In the genomic region with DNA sequence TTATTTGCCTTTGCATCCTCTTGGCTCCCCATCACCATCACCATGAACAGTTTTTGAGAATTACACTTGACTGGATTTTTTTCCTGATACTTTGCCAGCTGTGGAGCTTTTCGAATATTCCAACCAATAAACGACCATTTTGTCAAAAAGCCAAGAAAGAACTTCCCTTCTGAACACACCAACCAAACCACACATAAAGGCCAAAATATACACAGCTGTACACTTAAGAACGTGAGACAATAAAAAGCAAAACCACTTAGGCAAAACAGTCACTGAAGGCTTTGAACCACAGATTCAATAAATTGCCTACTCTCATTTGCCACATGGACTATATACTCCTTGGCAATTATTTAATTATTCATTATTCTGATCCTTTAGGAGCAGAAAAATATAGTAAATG, we compare ENCODE assay signal across 8 cellular contexts. TPM values are rescaled to one million over a fixed set of nuclear protein-coding genes. Genes with fewer than 3 reads are reported as not detected.
DNase-seq lines count a peak whose midpoint lies in the region; ATAC-seq lines count a peak whose summit lies in the region.

No MANE protein-coding gene starts in this region.

- no peak for DNase-seq in activated CD8-positive, alpha-beta memory T cell treated with anti-CD3 and anti-CD28 coated beads, Interleukin-2, amount 10 ng/mL, durations not matched to agents 7 days and 5 days
- DNase-seq in activated CD8-positive, alpha-beta memory T cell treated with anti-CD3 and anti-CD28 coated beads, Interleukin-2, amount 50 U/mL, for 4 hours = no peak
- DNase-seq in NCI-H2107 (lab: John Stamatoyannopoulos, UW) = peak; percentile 28
- DNase-seq in activated naive CD8-positive, alpha-beta T cell treated with anti-CD3 and anti-CD28 coated beads for 36 hours = no peak
- DNase-seq in NCI-H146 (lab: John Stamatoyannopoulos, UW) = no peak
- no peak for DNase-seq in OCI-M2 (lab: John Stamatoyannopoulos, UW; ENCODE audit: unreplicated experiment)
- no peak for DNase-seq in AG08395 (ENCODE audit: low spot score)

- H3K9me3 Mint-ChIP-seq in activated CD8-positive, alpha-beta memory T cell treated with anti-CD3 and anti-CD28 coated beads, Interleukin-2, amount 10 ng/mL, durations not matched to agents 7 days and 5 days (ENCODE audit: low read depth) = no peaks in the 10 kb centered on the region
- no peaks in the 10 kb centered on the region for H3K9me3 Mint-ChIP-seq in activated naive CD8-positive, alpha-beta T cell treated with anti-CD3 and anti-CD28 coated beads for 36 hours
- H3K9me3 Mint-ChIP-seq in stimulated activated memory B cell treated with anti-CD40 and anti-IgM and Interleukin-4, amounts not matched to agents 10 μg/mL and 1 μg/mL and 100 μg/mL, for 72 hours = no peaks in the 10 kb centered on the region

- H3K27me3 Mint-ChIP-seq in activated CD8-positive, alpha-beta memory T cell treated with anti-CD3 and anti-CD28 coated beads, Interleukin-2, amount 10 ng/mL, durations not matched to agents 7 days and 5 days = no peaks in the 10 kb centered on the region
- H3K27me3 Mint-ChIP-seq in activated naive CD8-positive, alpha-beta T cell treated with anti-CD3 and anti-CD28 coated beads for 36 hours = no peaks in the 10 kb centered on the region
- no peaks in the 10 kb centered on the region for H3K27me3 Mint-ChIP-seq in stimulated activated memory B cell treated with anti-CD40 and anti-IgM and Interleukin-4, amounts not matched to agents 10 μg/mL and 1 μg/mL and 100 μg/mL, for 72 hours

- H3K4me3 Mint-ChIP-seq in activated CD8-positive, alpha-beta memory T cell treated with anti-CD3 and anti-CD28 coated beads, Interleukin-2, amount 10 ng/mL, durations not matched to agents 7 days and 5 days = peak overlapping the region; percentile 88
- H3K4me3 Mint-ChIP-seq in activated naive CD8-positive, alpha-beta T cell treated with anti-CD3 and anti-CD28 coated beads for 36 hours = peak overlapping the region; percentile 88
- H3K4me3 Mint-ChIP-seq in stimulated activated memory B cell treated with anti-CD40 and anti-IgM and Interleukin-4, amounts not matched to agents 10 μg/mL and 1 μg/mL and 100 μg/mL, for 72 hours = peak overlapping the region; percentile 41

- peak overlapping the region; percentile 94 for H3K27ac Mint-ChIP-seq in activated CD8-positive, alpha-beta memory T cell treated with anti-CD3 and anti-CD28 coated beads, Interleukin-2, amount 10 ng/mL, durations not matched to agents 7 days and 5 days
- peak overlapping the region; percentile 22 for H3K27ac Mint-ChIP-seq in activated naive CD8-positive, alpha-beta T cell treated with anti-CD3 and anti-CD28 coated beads for 36 hours
- peak overlapping the region; percentile 72 for H3K27ac Mint-ChIP-seq in stimulated activated memory B cell treated with anti-CD40 and anti-IgM and Interleukin-4, amounts not matched to agents 10 μg/mL and 1 μg/mL and 100 μg/mL, for 72 hours

- ATAC-seq in activated CD8-positive, alpha-beta memory T cell treated with anti-CD3 and anti-CD28 coated beads, Interleukin-2, amount 10 ng/mL, durations not matched to agents 7 days and 5 days = no peak
- no peak for ATAC-seq in stimulated activated memory B cell treated with anti-CD40 and anti-IgM and Interleukin-4, amounts not matched to agents 10 μg/mL and 1 μg/mL and 100 μg/mL, for 72 hours

- CTCF ChIA-PET in activated CD8-positive, alpha-beta memory T cell treated with anti-CD3 and anti-CD28 coated beads, Interleukin-2, amount 10 ng/mL, durations not matched to agents 7 days and 5 days (lab: Charles Lee) = interaction anchor here (0.8 to 4.0 kb wide), 9 partner anchors 13 to 186 kb away, joined by 3 to 57 read pairs (median 18); a partner anchor contains a TSS

- peaks cover 44% of the 10 kb centered on the region for H3K4me1 Mint-ChIP-seq in activated CD8-positive, alpha-beta memory T cell treated with anti-CD3 and anti-CD28 coated beads, Interleukin-2, amount 10 ng/mL, durations not matched to agents 7 days and 5 days
- H3K4me1 Mint-ChIP-seq in activated naive CD8-positive, alpha-beta T cell treated with anti-CD3 and anti-CD28 coated beads for 36 hours = peaks cover 35% of the 10 kb centered on the region
- peaks cover 24% of the 10 kb centered on the region for H3K4me1 Mint-ChIP-seq in stimulated activated memory B cell treated with anti-CD40 and anti-IgM and Interleukin-4, amounts not matched to agents 10 μg/mL and 1 μg/mL and 100 μg/mL, for 72 hours

- peaks cover 1% of the 10 kb centered on the region for H3K36me3 Mint-ChIP-seq in activated CD8-positive, alpha-beta memory T cell treated with anti-CD3 and anti-CD28 coated beads, Interleukin-2, amount 10 ng/mL, durations not matched to agents 7 days and 5 days
- H3K36me3 Mint-ChIP-seq in activated naive CD8-positive, alpha-beta T cell treated with anti-CD3 and anti-CD28 coated beads for 36 hours = peaks cover 5% of the 10 kb centered on the region
- no peaks in the 10 kb centered on the region for H3K36me3 Mint-ChIP-seq in stimulated activated memory B cell treated with anti-CD40 and anti-IgM and Interleukin-4, amounts not matched to agents 10 μg/mL and 1 μg/mL and 100 μg/mL, for 72 hours

RNA-seq across cellular contexts. Expression of a gene that starts 1.1 kb away (rescaled TPM):
- 10 to 100 TPM in 1 of 2 experiments, 1 to 10 TPM in 1; 9.0 to 12.6 TPM for total RNA-seq in activated CD8-positive, alpha-beta memory T cell treated with anti-CD3 and anti-CD28 coated beads, Interleukin-2, amount 10 ng/mL, durations not matched to agents 7 days and 5 days
- total RNA-seq in activated naive CD8-positive, alpha-beta T cell treated with anti-CD3 and anti-CD28 coated beads for 36 hours = 10 to 100 TPM; 10.5 to 11.1 TPM

RNA-seq across cellular contexts. Expression of a gene that starts 25.9 kb away (rescaled TPM):
- 10 to 100 TPM; 66.7 to 95.3 TPM for total RNA-seq in activated CD8-positive, alpha-beta memory T cell treated with anti-CD3 and anti-CD28 coated beads, Interleukin-2, amount 10 ng/mL, durations not matched to agents 7 days and 5 days
- 100 to 1,000 TPM; 162 to 164 TPM for total RNA-seq in activated naive CD8-positive, alpha-beta T cell treated with anti-CD3 and anti-CD28 coated beads for 36 hours

RNA-seq across cellular contexts. Expression of a gene that starts 26.5 kb away (rescaled TPM):
- 1 to 10 TPM in 1 of 2 experiments, under 1 TPM in 1; 0.41 to 1.2 TPM for total RNA-seq in activated CD8-positive, alpha-beta memory T cell treated with anti-CD3 and anti-CD28 coated beads, Interleukin-2, amount 10 ng/mL, durations not matched to agents 7 days and 5 days
- 1 to 10 TPM in 1 of 2 experiments, under 1 TPM in 1; 0.90 to 1.0 TPM for total RNA-seq in activated naive CD8-positive, alpha-beta T cell treated with anti-CD3 and anti-CD28 coated beads for 36 hours

RNA-seq across cellular contexts. Expression of a gene that starts 33.2 kb away (rescaled TPM):
- total RNA-seq in activated CD8-positive, alpha-beta memory T cell treated with anti-CD3 and anti-CD28 coated beads, Interleukin-2, amount 10 ng/mL, durations not matched to agents 7 days and 5 days = not detected
- not detected for total RNA-seq in activated naive CD8-positive, alpha-beta T cell treated with anti-CD3 and anti-CD28 coated beads for 36 hours

RNA-seq across cellular contexts. Expression of a gene that starts 48.5 kb away (rescaled TPM):
- total RNA-seq in activated CD8-positive, alpha-beta memory T cell treated with anti-CD3 and anti-CD28 coated beads, Interleukin-2, amount 10 ng/mL, durations not matched to agents 7 days and 5 days = 1 to 10 TPM; 2.4 to 2.5 TPM
- total RNA-seq in activated naive CD8-positive, alpha-beta T cell treated with anti-CD3 and anti-CD28 coated beads for 36 hours = under 1 TPM; 0.49 to 0.52 TPM

Comparison
In these comparisons a context has a peak if more than half of its experiments do, and no peak if none do; other contexts are left out.
1. H3K27ac Mint-ChIP-seq: peak in every context shown above with its lines; median percentile 94 in activated CD8-positive, alpha-beta memory T cell treated with anti-CD3 and anti-CD28 coated beads, Interleukin-2, amount 10 ng/mL, durations not matched to agents 7 days and 5 days; 72 in stimulated activated memory B cell treated with anti-CD40 and anti-IgM and Interleukin-4, amounts not matched to agents 10 μg/mL and 1 μg/mL and 100 μg/mL, for 72 hours; 22 in activated naive CD8-positive, alpha-beta T cell treated with anti-CD3 and anti-CD28 coated beads for 36 hours.